12 cellular contexts compared by ENCODE assay signal in genomic region chr14:90534091-90534837, GRCh38.
DNase-seq lines count a peak whose midpoint lies in the region; ATAC-seq and TF ChIP-seq lines count a peak whose summit lies in the region.
"Had no signal": no experiment of that assay in that cellular context is flagged by ENCODE, and none has a peak within 500 bp of the region (broad histone marks: within the 10 kb centered on the region; RNA-seq: fewer than 3 reads in every experiment).

No MANE protein-coding gene starts in this region.

- H3K27me3 ChIP-seq in right atrium auricular region (no peaks in the 10 kb centered on the region), adipocyte (replicated peaks; ENCODE audit: control insufficient read depth, insufficient read depth, low read length) (no peaks in the 10 kb centered on the region), foreskin keratinocyte (no peaks in the 10 kb centered on the region), MG63 (no peaks in the 10 kb centered on the region)

- H3K4me1 ChIP-seq in right atrium auricular region (peaks cover 0 to 43% of the 10 kb centered on the region in 2 donors), adipocyte (ENCODE audit: control insufficient read depth, insufficient read depth, low read length) (peaks cover 6% of the 10 kb centered on the region), foreskin keratinocyte (no peaks in the 10 kb centered on the region)

- peak; percentile 34 for DNase-seq in Right ventricle myocardium superior
- no peak for DNase-seq in right atrium auricular region (ENCODE audit: low spot score)
- DNase-seq in adipocyte (ENCODE audit: low read depth): peak; percentile 27
- peak; percentile 78 for DNase-seq in islet precursor cell
- no peak for DNase-seq in medulla oblongata (ENCODE audit: extremely low spot score)
- DNase-seq in foreskin keratinocyte: no peak
- no peak for DNase-seq in MG63
- DNase-seq in SKM-1 treated with dmso at 0.1 percent for 144 hours (lab: John Stamatoyannopoulos, UW; ENCODE audit: unreplicated experiment): no peak
- DNase-seq: activated gamma-delta T cell treated with Interleukin-2 at 50 U/mL for 16 hours, cortex of kidney, NCI-H526, SIG-M5 had no signal

- H3K4me3 ChIP-seq in right atrium auricular region (no peak overlapping the region), adipocyte (ENCODE audit: low read length) (no peak overlapping the region), MG63 (no peak overlapping the region)

- H3K36me3 ChIP-seq in right atrium auricular region: no peaks in the 10 kb centered on the region
- no peaks in the 10 kb centered on the region for H3K36me3 ChIP-seq in adipocyte (ENCODE audit: control insufficient read depth, insufficient read depth, low read length, severe bottlenecking)
- H3K36me3 ChIP-seq in MG63: no peaks in the 10 kb centered on the region

- no peak overlapping the region for H3K9ac ChIP-seq in adipocyte (ENCODE audit: low read length)

- intact Hi-C loops in Right ventricle myocardium superior (cut with DNase I): no loop called here

- H3K9me3 ChIP-seq in right atrium auricular region (no peaks in the 10 kb centered on the region), adipocyte (ENCODE audit: control insufficient read depth, low read length) (no peaks in the 10 kb centered on the region), MG63 (no peaks in the 10 kb centered on the region)

- no peak for TF ChIP-seq CTCF in right atrium auricular region (IDR thresholded peaks at IDR 0.05)
- TF ChIP-seq CTCF in foreskin keratinocyte (conservative IDR thresholded peaks at IDR 0.05): no peak

- ATAC-seq in Right ventricle myocardium superior (ENCODE audit: poor library complexity) (no peak), foreskin keratinocyte (no peak)

- H3K27ac ChIP-seq in right atrium auricular region: peak overlapping the region in 1 of 2 donors; percentile 23
- no peak overlapping the region for H3K27ac ChIP-seq in foreskin keratinocyte

Comparison
In these comparisons a context has a peak if more than half of its experiments do, and no peak if none do; other contexts are left out.
1. DNase-seq: peak in Right ventricle myocardium superior (single experiment), adipocyte (single experiment) and islet precursor cell (single experiment); none in right atrium auricular region (single experiment), medulla oblongata (single experiment), foreskin keratinocyte (0 of 2), MG63 (single experiment) and SKM-1 treated with dmso at 0.1 percent for 144 hours (single experiment).